ENCODE assay signal across 10 cellular contexts in the genomic region with DNA sequence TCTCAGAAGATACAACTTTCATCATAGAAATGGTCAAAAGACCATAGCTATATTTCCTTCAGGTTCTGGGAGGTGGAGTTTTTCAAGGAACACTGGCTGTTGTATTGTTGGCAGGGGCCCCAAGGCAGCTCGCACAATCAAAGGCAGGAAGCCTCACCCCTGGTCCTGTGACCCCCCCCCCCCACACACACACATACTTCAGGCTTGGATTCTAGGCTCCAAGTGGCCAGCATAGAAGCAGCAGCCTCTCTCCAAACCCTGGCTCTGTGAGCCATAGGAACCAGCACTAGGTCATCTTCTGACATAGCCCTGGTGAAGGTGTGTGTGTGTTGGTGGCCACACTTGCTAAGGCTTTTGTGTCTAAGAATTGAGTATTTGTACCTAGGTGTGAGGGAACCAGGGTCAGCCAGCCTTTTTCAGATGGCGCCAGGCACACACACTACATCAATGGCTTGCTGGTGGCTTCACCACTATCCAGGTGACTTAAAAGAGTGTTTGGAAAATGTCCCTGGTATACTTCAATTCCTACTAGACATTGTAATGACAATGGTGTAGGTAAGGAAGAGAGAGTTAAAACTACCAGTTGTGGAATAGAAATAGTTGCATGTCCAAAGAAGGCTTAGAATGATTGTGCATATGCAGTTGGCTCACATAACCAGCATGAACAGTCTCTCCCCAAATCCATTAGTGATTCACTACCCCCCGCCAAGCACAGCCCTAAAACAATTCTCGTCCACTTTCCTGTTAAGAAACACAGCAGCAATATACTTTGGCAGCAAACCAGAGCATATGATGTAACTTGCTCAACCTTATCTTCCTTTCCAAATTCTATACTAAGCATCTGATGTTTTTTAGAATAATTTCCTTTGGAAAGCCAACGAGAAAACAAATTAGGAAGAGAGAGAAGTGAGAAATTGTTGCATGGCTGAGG.
A peak's percentile ranks its signal among the peaks of the same experiment; 100 is the strongest.
DNase-seq lines count a peak whose midpoint lies in the region; ATAC-seq and TF ChIP-seq lines count a peak whose summit lies in the region.
"Had no signal": no experiment of that assay in that cellular context is flagged by ENCODE, and none has a peak within 500 bp of the region (broad histone marks: within the 10 kb centered on the region; RNA-seq: fewer than 3 reads in every experiment).

No MANE protein-coding gene starts in this region.

- ATAC-seq in WTC11, result peak; percentile 25
- ATAC-seq in heart left ventricle, result peak; percentile 44 to 76 (median 54)
- no peak for ATAC-seq in activated T-cell treated with anti-CD3 and anti-CD28 coated beads, Interleukin-2, amount 50 U/mL, for 4 hours

- peaks cover 27% of the 10 kb centered on the region for H3K4me1 Mint-ChIP-seq in WTC11
- H3K4me1 Mint-ChIP-seq in activated T-cell treated with anti-CD3 and anti-CD28 coated beads, Interleukin-2, amount 50 U/mL, for 4 hours (ENCODE audit: low read depth), result peaks cover 6% of the 10 kb centered on the region

- H3K4me1 ChIP-seq in HEK293 (ENCODE audit: control insufficient read depth, insufficient read depth, low read length), result no peaks in the 10 kb centered on the region
- H3K4me1 ChIP-seq in heart left ventricle, result peaks cover 12 to 43% (median 34%) of the 10 kb centered on the region in 12 donors

- intact Hi-C loops in heart left ventricle (cut with DNase I), result loop anchor here in 6 of 10 donors (2.0 to 10.0 kb wide), 5 partner anchors 82 to 96 kb away; partner anchors contain the start of genes LSM5 (in 4 of the 6) and AVL9 (in 2 of the 6)

- no peak overlapping the region for H3K4me3 Mint-ChIP-seq in WTC11
- no peak overlapping the region for H3K4me3 Mint-ChIP-seq in activated T-cell treated with anti-CD3 and anti-CD28 coated beads, Interleukin-2, amount 50 U/mL, for 4 hours
- H3K4me3 Mint-ChIP-seq: activated naive CD4-positive, alpha-beta T cell treated with anti-CD3 and anti-CD28 coated beads for 36 hours had no signal

- TF ChIP-seq POLR2A in heart left ventricle (IDR thresholded peaks at IDR 0.05), result no peak

- H3K27me3 Mint-ChIP-seq in WTC11 (ENCODE audit: low read depth), result no peaks in the 10 kb centered on the region
- H3K27me3 Mint-ChIP-seq in activated T-cell treated with anti-CD3 and anti-CD28 coated beads, Interleukin-2, amount 50 U/mL, for 4 hours (ENCODE audit: low read depth), result no peaks in the 10 kb centered on the region

- H3K36me3 ChIP-seq in HEK293 (ENCODE audit: control insufficient read depth in 2 of 2, insufficient read depth in 1 of 2, low read length in 2 of 2), result peaks cover 22 to 60% of the 10 kb centered on the region in 2 experiments
- peaks cover 0 to 64% (median 44%) of the 10 kb centered on the region in 9 donors for H3K36me3 ChIP-seq in heart left ventricle

- no peaks in the 10 kb centered on the region for H3K9me3 Mint-ChIP-seq in WTC11
- no peaks in the 10 kb centered on the region for H3K9me3 Mint-ChIP-seq in activated T-cell treated with anti-CD3 and anti-CD28 coated beads, Interleukin-2, amount 50 U/mL, for 4 hours
- H3K9me3 Mint-ChIP-seq: activated naive CD4-positive, alpha-beta T cell treated with anti-CD3 and anti-CD28 coated beads for 36 hours had no signal

- DNase-seq in WTC11 (ENCODE audit: low spot score), result no peak
- peak in 4 of 5 donors; percentile 54 to 74 (median 67) for DNase-seq in heart left ventricle
- DNase-seq in smooth muscle cell of the brain vasculature (ENCODE audit: low read depth, low spot score), result peak; percentile 95
- no peak for DNase-seq in NCI-H748 (lab: John Stamatoyannopoulos, UW; ENCODE audit: unreplicated experiment)
- DNase-seq in NCI-H1694 treated with DMSO at 0.1 percent for 48 hours (lab: John Stamatoyannopoulos, UW), result no peak
- DNase-seq in activated T-cell treated with anti-CD3 and anti-CD28 coated beads, Interleukin-2, amount 50 U/mL, for 4 hours, result no peak
- DNase-seq in activated CD4-positive, CD25-positive, alpha-beta regulatory T cell treated with anti-CD3 and anti-CD28 coated beads, Interleukin-2, amount 50 U/mL, for 72 hours, result no peak
- DNase-seq: activated naive CD4-positive, alpha-beta T cell treated with anti-CD3 and anti-CD28 coated beads for 36 hours; NCI-H2081 treated with DMSO at 0.1 percent for 48 hours had no signal

- no peak overlapping the region for H3K27ac ChIP-seq in HEK293 (ENCODE audit: extremely low read depth, low read depth, low read length)
- peak overlapping the region; percentile 65 to 87 (median 80) for H3K27ac ChIP-seq in heart left ventricle

- H3K9me3 ChIP-seq in HEK293 (ENCODE audit: control insufficient read depth, insufficient read depth, low read depth, low read length) (no peaks in the 10 kb centered on the region), heart left ventricle (no peaks in the 10 kb centered on the region)

- CTCF ChIA-PET in HEK293 (lab: Yijun Ruan, JAX), result no interaction called here
- CTCF ChIA-PET in WTC11 (lab: Charles Lee), result no interaction called here

- H3K4me3 ChIP-seq in HEK293 (ENCODE audit: low read depth, low read length) (no peak overlapping the region), heart left ventricle (peak overlapping the region in 4 of 12 donors; percentile 1 to 29 (median 8))

- TF ChIP-seq CTCF in HEK293 (tag by site-specific recombination; IDR thresholded peaks at IDR 0.05), result no peak
- TF ChIP-seq CTCF in WTC11 (IDR thresholded peaks at IDR 0.05), result no peak
- no peak for TF ChIP-seq CTCF in heart left ventricle (IDR thresholded peaks at IDR 0.05)

- peak overlapping the region; percentile 54 for H3K27ac Mint-ChIP-seq in WTC11
- H3K27ac Mint-ChIP-seq: activated naive CD4-positive, alpha-beta T cell treated with anti-CD3 and anti-CD28 coated beads for 36 hours had no signal

- WGBS in heart left ventricle, 4 donors, result 30 to 44% (median 38%) methylated on average over 5 of the region's 5 CpGs

- peaks cover 37% of the 10 kb centered on the region for H3K36me3 Mint-ChIP-seq in WTC11
- H3K36me3 Mint-ChIP-seq in activated T-cell treated with anti-CD3 and anti-CD28 coated beads, Interleukin-2, amount 50 U/mL, for 4 hours (ENCODE audit: insufficient read depth), result peaks cover 27% of the 10 kb centered on the region

- no peaks in the 10 kb centered on the region for H3K27me3 ChIP-seq in heart left ventricle

- POLR2A ChIA-PET in HEK293 (lab: Yijun Ruan, JAX), result no interaction called here
- POLR2A ChIA-PET in WTC11 (lab: Charles Lee), result no interaction called here

TF ChIP-seq in HEK293, 187 proteins besides CTCF, POLR2A, EP300 and RAD21 (continues in another document):
- no peak for TF ChIP-seq ELK4 (IDR thresholded peaks at IDR 0.05; ENCODE audit: borderline replicate concordance, low read depth, low read length)
- TF ChIP-seq FEZF1 (tag by site-specific recombination; IDR thresholded peaks at IDR 0.05), result peak; percentile 47; the same call in 1 of the 2 replicates
- no peak for TF ChIP-seq ATF2 (tag by site-specific recombination; IDR thresholded peaks at IDR 0.05; ENCODE audit: low read depth)
- no peak for TF ChIP-seq REPIN1 (tag by site-specific recombination; IDR thresholded peaks at IDR 0.05; ENCODE audit: low read depth)

TF ChIP-seq in WTC11, 78 proteins besides CTCF, POLR2A, EP300 and RAD21:
- TF ChIP-seq ATF3 (CRISPR knock-in tag; conservative IDR thresholded peaks at IDR 0.05) (no peak), MYBL2 (CRISPR knock-in tag; IDR thresholded peaks at IDR 0.05) (no peak), EMX1 (CRISPR knock-in tag; IDR thresholded peaks at IDR 0.05) (no peak), RELA (CRISPR knock-in tag; IDR thresholded peaks at IDR 0.05; ENCODE audit: borderline replicate concordance) (no peak), SMAD4 (CRISPR knock-in tag; IDR thresholded peaks at IDR 0.05) (no peak), ZNF416 (CRISPR knock-in tag; IDR thresholded peaks at IDR 0.05) (no peak)
- TF ChIP-seq, protein P1, sequence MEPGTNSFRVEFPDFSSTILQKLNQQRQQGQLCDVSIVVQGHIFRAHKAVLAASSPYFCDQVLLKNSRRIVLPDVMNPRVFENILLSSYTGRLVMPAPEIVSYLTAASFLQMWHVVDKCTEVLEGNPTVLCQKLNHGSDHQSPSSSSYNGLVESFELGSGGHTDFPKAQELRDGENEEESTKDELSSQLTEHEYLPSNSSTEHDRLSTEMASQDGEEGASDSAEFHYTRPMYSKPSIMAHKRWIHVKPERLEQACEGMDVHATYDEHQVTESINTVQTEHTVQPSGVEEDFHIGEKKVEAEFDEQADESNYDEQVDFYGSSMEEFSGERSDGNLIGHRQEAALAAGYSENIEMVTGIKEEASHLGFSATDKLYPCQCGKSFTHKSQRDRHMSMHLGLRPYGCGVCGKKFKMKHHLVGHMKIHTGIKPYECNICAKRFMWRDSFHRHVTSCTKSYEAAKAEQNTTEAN (CRISPR knock-in tag; IDR thresholded peaks at IDR 0.05), result no peak

Comparison
In these comparisons a context has a peak if more than half of its experiments do, and no peak if none do; other contexts are left out.
1. ATAC-seq: peak in WTC11 (single experiment) and heart left ventricle (4 of 4); none in activated T-cell treated with anti-CD3 and anti-CD28 coated beads, Interleukin-2, amount 50 U/mL, for 4 hours (0 of 2).
2. DNase-seq: peak in heart left ventricle (4 of 5) and smooth muscle cell of the brain vasculature (single experiment); none in WTC11 (single experiment), NCI-H748 (single experiment), NCI-H1694 treated with DMSO at 0.1 percent for 48 hours (single experiment), activated T-cell treated with anti-CD3 and anti-CD28 coated beads, Interleukin-2, amount 50 U/mL, for 4 hours (single experiment) and activated CD4-positive, CD25-positive, alpha-beta regulatory T cell treated with anti-CD3 and anti-CD28 coated beads, Interleukin-2, amount 50 U/mL, for 72 hours (single experiment).